ENCODE assay signal across 19 cellular contexts in the genomic region with DNA sequence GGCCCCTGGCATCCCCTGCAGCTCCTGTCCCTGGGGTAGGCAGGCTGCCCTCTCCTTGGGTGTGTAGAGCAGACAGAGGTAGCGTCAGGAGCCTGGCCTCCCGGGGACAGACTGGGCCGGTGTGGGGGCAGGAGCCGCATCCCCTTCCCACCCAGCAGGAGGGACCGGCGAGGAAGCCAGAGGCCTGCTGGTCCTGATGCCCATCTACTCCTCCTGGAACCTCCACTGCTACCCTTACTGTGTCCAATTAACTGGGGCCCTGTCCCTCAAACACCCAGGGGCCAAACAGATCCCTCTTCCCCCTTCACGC. TPM values are rescaled to one million over a fixed set of nuclear protein-coding genes. Genes with fewer than 3 reads are reported as not detected.
"Had no signal": no experiment of that assay in that cellular context is flagged by ENCODE, and none has a peak within 500 bp of the region (broad histone marks: within the 10 kb centered on the region; RNA-seq: fewer than 3 reads in every experiment).

No MANE protein-coding gene starts in this region.

- DNase-seq: activated CD4-positive, alpha-beta T cell treated with anti-CD3 and anti-CD28 coated beads for 4 hours; activated CD8-positive, alpha-beta T cell treated with anti-CD3 and anti-CD28 coated beads for 36 hours; activated naive CD4-positive, alpha-beta T cell treated with anti-CD3 and anti-CD28 coated beads, Interleukin-2, amount 50 U/mL, for 16 hours; amniotic stem cell; esophagus squamous epithelium; foreskin fibroblast; glutamatergic neuron; immature natural killer cell; stimulated activated naive B cell treated with anti-CD40 and anti-IgM and Interleukin-4, amounts not matched to agents 10 μg/mL and 1 μg/mL and 100 μg/mL, for 72 hours; T1000 had no signal

- ATAC-seq: activated CD8-positive, alpha-beta T cell treated with anti-CD3 and anti-CD28 coated beads for 36 hours; body of pancreas; left colon; stimulated activated naive B cell treated with anti-CD40 and anti-IgM and Interleukin-4, amounts not matched to agents 10 μg/mL and 1 μg/mL and 100 μg/mL, for 72 hours had no signal

- H3K4me3 Mint-ChIP-seq: activated CD8-positive, alpha-beta T cell treated with anti-CD3 and anti-CD28 coated beads for 36 hours; central memory CD8-positive, alpha-beta T cell; immature natural killer cell; neural crest cell; stimulated activated naive B cell treated with anti-CD40 and anti-IgM and Interleukin-4, amounts not matched to agents 10 μg/mL and 1 μg/mL and 100 μg/mL, for 72 hours; type B pancreatic cell had no signal

- H3K4me2 ChIP-seq: smooth muscle cell had no signal

- H3K27ac ChIP-seq: body of pancreas, esophagus squamous epithelium, parathyroid adenoma, VCaP had no signal

- H2AFZ ChIP-seq: parathyroid adenoma had no signal

- H3K4me3 ChIP-seq: body of pancreas, esophagus squamous epithelium, smooth muscle cell had no signal

- H3K9me3 Mint-ChIP-seq: activated CD8-positive, alpha-beta T cell treated with anti-CD3 and anti-CD28 coated beads for 36 hours; central memory CD8-positive, alpha-beta T cell; neural crest cell; stimulated activated naive B cell treated with anti-CD40 and anti-IgM and Interleukin-4, amounts not matched to agents 10 μg/mL and 1 μg/mL and 100 μg/mL, for 72 hours; type B pancreatic cell had no signal

- H3K9ac ChIP-seq: parathyroid adenoma had no signal

- H3K79me2 ChIP-seq: parathyroid adenoma had no signal

- H3K4me1 ChIP-seq: parathyroid adenoma had no signal

- H3K27ac Mint-ChIP-seq: activated CD8-positive, alpha-beta T cell treated with anti-CD3 and anti-CD28 coated beads for 36 hours; stimulated activated naive B cell treated with anti-CD40 and anti-IgM and Interleukin-4, amounts not matched to agents 10 μg/mL and 1 μg/mL and 100 μg/mL, for 72 hours; type B pancreatic cell had no signal

- H3K4me1 Mint-ChIP-seq: neural crest cell had no signal

- H3K9me3 ChIP-seq: body of pancreas, esophagus squamous epithelium had no signal

- H3K27me3 Mint-ChIP-seq: activated CD8-positive, alpha-beta T cell treated with anti-CD3 and anti-CD28 coated beads for 36 hours; central memory CD8-positive, alpha-beta T cell; stimulated activated naive B cell treated with anti-CD40 and anti-IgM and Interleukin-4, amounts not matched to agents 10 μg/mL and 1 μg/mL and 100 μg/mL, for 72 hours; type B pancreatic cell had no signal

- H3K27me3 ChIP-seq: body of pancreas, esophagus squamous epithelium had no signal

RNA-seq across cellular contexts. Expression of a gene that starts 43.6 kb away (rescaled TPM):
- total RNA-seq: SK-MEL-5 had no signal
- polyA plus RNA-seq: immature natural killer cell had no signal

RNA-seq across cellular contexts. Expression of a gene that starts 58.3 kb away (rescaled TPM):
- total RNA-seq: SK-MEL-5 had no signal
- polyA plus RNA-seq: immature natural killer cell had no signal
